ENCODE assay signal across 9 cellular contexts in the genomic region with DNA sequence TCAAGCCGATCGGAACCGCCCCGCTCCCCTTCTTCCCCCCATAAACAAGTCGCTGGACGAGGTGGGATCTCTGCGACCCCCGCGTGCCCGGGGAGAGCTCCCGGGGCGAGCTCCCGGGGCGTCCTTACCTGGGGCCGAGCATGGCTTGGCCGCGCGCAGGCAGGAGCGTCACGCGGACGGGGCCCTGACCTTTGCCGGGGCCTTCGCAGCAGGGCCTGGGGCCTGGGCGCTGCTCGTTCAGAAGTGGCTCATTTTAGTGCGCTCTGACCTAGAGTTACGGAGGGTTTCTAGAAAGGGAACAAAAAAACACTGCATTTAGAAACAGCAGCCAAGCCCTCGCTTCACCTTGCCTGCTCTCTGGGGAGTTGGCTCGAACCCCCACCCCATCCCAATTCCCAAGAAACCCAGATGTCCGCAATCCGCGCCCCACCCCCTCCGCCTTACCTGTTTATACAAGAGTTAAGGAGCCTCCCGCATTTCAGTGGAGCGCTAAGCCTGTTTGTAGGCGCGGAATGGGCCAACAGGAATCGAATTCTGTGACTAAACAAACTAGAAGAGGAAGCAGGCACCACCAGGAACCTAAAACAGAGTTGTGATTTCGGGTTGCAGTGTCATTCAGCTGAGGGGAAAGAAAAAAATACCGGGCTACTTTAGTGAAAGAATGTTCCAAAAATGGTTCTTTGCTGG. TPM values are rescaled to one million over a fixed set of nuclear protein-coding genes. Genes with fewer than 3 reads are reported as not detected.
DNase-seq lines count a peak whose midpoint lies in the region; ATAC-seq and TF ChIP-seq lines count a peak whose summit lies in the region.
"Had no signal": no experiment of that assay in that cellular context is flagged by ENCODE, and none has a peak within 500 bp of the region (broad histone marks: within the 10 kb centered on the region; RNA-seq: fewer than 3 reads in every experiment).

No MANE protein-coding gene starts in this region.

- peaks cover 5% of the 10 kb centered on the region for H3K27me3 Mint-ChIP-seq in activated B cell treated with CpG ODN at 0.5 μM for 24 hours

- H3K4me3 ChIP-seq in iPS-11a (ENCODE audit: low read depth, low read length) (peak overlapping the region; percentile 68), sigmoid colon (peak overlapping the region in 3 of 4 donors; percentile 46 to 51 (median 47))

- CTCF ChIA-PET in activated B cell treated with CpG ODN at 0.5 μM for 24 hours (lab: Charles Lee), result no interaction called here

- intact Hi-C loops in activated B cell treated with CpG ODN at 0.5 μM for 24 hours (cut with micrococcal nuclease), result loop anchor here (1.0 to 5.0 kb wide), 5 partner anchors 9 to 168 kb away; no protein-coding TSS in a partner anchor
- intact Hi-C loops in sigmoid colon (cut with DNase I), result no loop called here

- H3K27ac ChIP-seq in sigmoid colon, result peak overlapping the region; percentile 63 to 68 (median 66)

- no peak for TF ChIP-seq EP300 in sigmoid colon (IDR thresholded peaks at IDR 0.05)

- H3K9me3 Mint-ChIP-seq in activated B cell treated with CpG ODN at 0.5 μM for 24 hours, result no peaks in the 10 kb centered on the region

- ATAC-seq in GM19023 (IDR thresholded peaks at IDR 0.05; ENCODE audit: unreplicated experiment) (peak; percentile 69), HG03097 (IDR thresholded peaks at IDR 0.05; ENCODE audit: low FRiP score, unreplicated experiment) (peak; percentile 38), activated B cell treated with CpG ODN at 0.5 μM for 24 hours (ENCODE audit: low read depth) (peak; percentile 72)

- peak; percentile 41 for DNase-seq in Ammon's horn (ENCODE audit: low spot score)
- DNase-seq in activated B cell treated with CpG ODN at 0.5 μM for 24 hours, result peak; percentile 36
- peak; percentile 74 for DNase-seq in sigmoid colon
- no peak for DNase-seq in COLO829 (ENCODE audit: low spot score)
- DNase-seq in RKO (ENCODE audit: low spot score), result no peak

- peaks cover 22% of the 10 kb centered on the region for H3K4me1 Mint-ChIP-seq in activated B cell treated with CpG ODN at 0.5 μM for 24 hours

- H3K9me3 ChIP-seq in sigmoid colon, result no peaks in the 10 kb centered on the region

- H3K27ac Mint-ChIP-seq in activated B cell treated with CpG ODN at 0.5 μM for 24 hours, result peak overlapping the region; percentile 84

- H3K36me3 Mint-ChIP-seq in activated B cell treated with CpG ODN at 0.5 μM for 24 hours (ENCODE audit: low read depth), result peaks cover 3% of the 10 kb centered on the region

- TF ChIP-seq CTCF in activated B cell treated with CpG ODN at 0.5 μM for 24 hours (IDR thresholded peaks at IDR 0.05) (no peak), sigmoid colon (IDR thresholded peaks at IDR 0.05) (no peak)

- peaks cover 0 to 15% (median 13%) of the 10 kb centered on the region in 4 donors for H3K4me1 ChIP-seq in sigmoid colon

- no peaks in the 10 kb centered on the region for H3K36me3 ChIP-seq in sigmoid colon

- POLR2A ChIA-PET in activated B cell treated with CpG ODN at 0.5 μM for 24 hours (lab: Charles Lee), result interaction anchor here (0.6 to 2.6 kb wide), 6 partner anchors 9 to 124 kb away, joined by 3 to 16 read pairs (median 5); no protein-coding TSS in a partner anchor

- H3K27me3 ChIP-seq in sigmoid colon, result peaks cover 0 to 11% (median 0%) of the 10 kb centered on the region in 3 donors

- WGBS in sigmoid colon, 2 donors, result 5 to 19% methylated on average over 41 of the region's 41 CpGs

- TF ChIP-seq POLR2A in sigmoid colon (IDR thresholded peaks at IDR 0.05), result no peak

- peak overlapping the region; percentile 93 for H3K4me3 Mint-ChIP-seq in activated B cell treated with CpG ODN at 0.5 μM for 24 hours

RNA-seq across cellular contexts. Expression of gene RBM47, which starts 0.8 kb away (rescaled TPM):
- total RNA-seq in activated B cell treated with CpG ODN at 0.5 μM for 24 hours (6.3 and 8.0 TPM in 2 replicates), sigmoid colon (10 to 100 TPM in 3 of 4 donors, 1 to 10 TPM in 1; 7.2 to 21.2 (median 15.3) TPM)
- polyA plus RNA-seq in sigmoid colon, result 100 to 1,000 TPM in 1 of 3 donors, 10 to 100 TPM in 2; 69.7 to 148 (median 92.5) TPM
- total RNA-seq: endothelial cell of umbilical vein had no signal
- polyA plus RNA-seq: endothelial cell of umbilical vein had no signal

Comparison
In these comparisons a context has a peak if more than half of its experiments do, and no peak if none do; other contexts are left out.
1. DNase-seq: peak in Ammon's horn (single experiment), activated B cell treated with CpG ODN at 0.5 μM for 24 hours (single experiment) and sigmoid colon (single experiment); none in COLO829 (single experiment) and RKO (single experiment).
2. Peak in every context shown above with its lines, with median percentiles within 50 percentile points of each other: ATAC-seq.